ENCODE assay signal across 9 cellular contexts in the genomic region with DNA sequence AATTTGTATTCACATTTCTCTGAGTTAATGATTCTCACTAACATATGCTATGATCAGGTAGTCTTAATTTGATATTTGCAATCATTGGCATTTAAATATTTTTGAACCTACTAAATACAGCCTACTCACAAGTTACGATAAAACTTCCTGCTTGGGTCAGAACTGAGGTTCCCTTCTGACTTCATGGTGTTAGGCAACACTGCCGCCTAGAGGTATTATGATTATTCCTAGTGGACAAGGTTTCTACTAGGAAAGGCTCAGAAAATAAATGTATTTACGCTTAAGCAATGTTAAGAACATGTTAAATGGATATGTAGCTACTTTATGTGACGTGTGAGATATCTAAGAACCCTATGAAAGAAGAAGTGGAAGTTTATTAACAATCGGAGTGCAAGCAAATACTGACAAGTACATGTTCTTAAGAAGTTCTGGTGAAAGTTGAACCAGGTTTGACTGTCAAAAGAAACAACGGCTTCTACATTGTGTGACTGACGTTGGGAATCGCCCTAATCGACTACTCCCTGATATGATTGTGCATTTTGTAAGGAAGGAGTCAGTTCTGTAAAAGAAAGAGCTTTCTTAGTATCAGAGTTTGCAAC.
DNase-seq lines count a peak whose midpoint lies in the region; ATAC-seq and TF ChIP-seq lines count a peak whose summit lies in the region.
"Had no signal": no experiment of that assay in that cellular context is flagged by ENCODE, and none has a peak within 500 bp of the region (broad histone marks: within the 10 kb centered on the region; RNA-seq: fewer than 3 reads in every experiment).

No MANE protein-coding gene starts in this region.

- H3K27ac ChIP-seq in cardiac muscle cell (no peak overlapping the region), RWPE1 (no peak overlapping the region)

- no peaks in the 10 kb centered on the region for H3K9me3 ChIP-seq in cardiac muscle cell (ENCODE audit: low read depth)

- no peak overlapping the region for H3K4me3 ChIP-seq in cardiac muscle cell

- H3K36me3 ChIP-seq in cardiac muscle cell: no peaks in the 10 kb centered on the region

- H3K36me3 Mint-ChIP-seq in progenitor cell of endocrine pancreas (ENCODE audit: insufficient read depth): no peaks in the 10 kb centered on the region
- H3K36me3 Mint-ChIP-seq: activated naive CD8-positive, alpha-beta T cell had no signal

- POLR2A ChIA-PET in RWPE1 (lab: Yijun Ruan, JAX; ENCODE audit: low non-redundant PET): no interaction called here

- DNase-seq in cardiac muscle cell (ENCODE audit: low read depth in 1 of 2, low spot score in 1 of 2): peak; percentile 38 to 75
- no peak for DNase-seq in cardiac septum (ENCODE audit: low spot score)
- DNase-seq in KBM-7: peak; percentile 55
- DNase-seq in RWPE1 (ENCODE audit: low spot score): peak; percentile 2
- peak; percentile 18 for DNase-seq in fibroblast of gingiva (ENCODE audit: low read depth)
- DNase-seq in progenitor cell of endocrine pancreas (ENCODE audit: low spot score, unreplicated experiment): peak; percentile 9
- DNase-seq in cerebellar nuclear complex (lab: John Stamatoyannopoulos, UW): no peak

- H3K27ac Mint-ChIP-seq in progenitor cell of endocrine pancreas: no peak overlapping the region
- H3K27ac Mint-ChIP-seq: activated naive CD8-positive, alpha-beta T cell had no signal

- ATAC-seq in GM21447 (IDR thresholded peaks at IDR 0.05; ENCODE audit: unreplicated experiment): no peak

- TF ChIP-seq CTCF in cardiac muscle cell (IDR thresholded peaks at IDR 0.05; ENCODE audit: low read depth, low read length) (peak; percentile 56), RWPE1 (conservative IDR thresholded peaks at IDR 0.05; ENCODE audit: low read depth) (peak; percentile 79), progenitor cell of endocrine pancreas (IDR thresholded peaks at IDR 0.05; ENCODE audit: unreplicated experiment) (peak; percentile 70)

- H3K4me1 ChIP-seq in cardiac muscle cell (ENCODE audit: low read depth): no peaks in the 10 kb centered on the region

- H3K27me3 Mint-ChIP-seq in progenitor cell of endocrine pancreas: no peaks in the 10 kb centered on the region
- H3K27me3 Mint-ChIP-seq: activated naive CD8-positive, alpha-beta T cell had no signal

- CTCF ChIA-PET in RWPE1 (lab: Yijun Ruan, JAX): no interaction called here

- intact Hi-C loops in cardiac septum (cut with DNase I): no loop called here

- H3K9me3 Mint-ChIP-seq in progenitor cell of endocrine pancreas (ENCODE audit: low read depth): peaks cover 7% of the 10 kb centered on the region

- in situ Hi-C loops in KBM-7 (cut with MboI; ENCODE audit: low pct_unique_long_range_greater_than_20kb, low sequenced_read_pairs): no loop called here

- no peak overlapping the region for H3K4me3 Mint-ChIP-seq in progenitor cell of endocrine pancreas (ENCODE audit: low read depth)
- H3K4me3 Mint-ChIP-seq: activated naive CD8-positive, alpha-beta T cell had no signal

- no peaks in the 10 kb centered on the region for H3K27me3 ChIP-seq in cardiac muscle cell

- H3K4me1 Mint-ChIP-seq in progenitor cell of endocrine pancreas (ENCODE audit: low read depth): peaks cover 3% of the 10 kb centered on the region

Comparison
In these comparisons a context has a peak if more than half of its experiments do, and no peak if none do; other contexts are left out.
1. DNase-seq: peak in cardiac muscle cell (2 of 2), KBM-7 (single experiment), RWPE1 (single experiment), fibroblast of gingiva (single experiment) and progenitor cell of endocrine pancreas (single experiment); none in cardiac septum (single experiment) and cerebellar nuclear complex (0 of 2).
2. Peak in every context shown above with its lines, with median percentiles within 50 percentile points of each other: CTCF ChIP-seq.